ENCODE assay signal across 22 cellular contexts in the genomic region with DNA sequence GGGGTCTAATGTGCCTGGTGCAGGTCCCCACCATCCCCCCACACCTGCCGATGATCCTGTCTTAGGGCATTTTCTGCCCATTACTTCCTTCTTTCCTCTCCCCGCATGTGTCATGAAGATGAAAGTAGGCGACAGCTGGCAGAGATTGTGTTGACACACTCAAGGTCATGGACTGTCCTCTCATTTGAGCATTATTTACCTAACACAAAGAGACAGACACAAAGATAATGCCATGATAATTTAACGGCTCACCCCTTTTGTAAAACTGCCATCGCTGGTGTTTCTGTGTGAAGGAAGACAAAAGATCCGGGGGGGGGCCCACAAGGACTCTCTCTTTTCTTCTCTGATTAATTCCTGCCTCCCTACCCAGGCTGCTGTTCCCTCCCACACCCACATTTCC.
A peak's percentile ranks its signal among the peaks of the same experiment; 100 is the strongest.
DNase-seq lines count a peak whose midpoint lies in the region; ATAC-seq and TF ChIP-seq lines count a peak whose summit lies in the region.
"Had no signal": no experiment of that assay in that cellular context is flagged by ENCODE, and none has a peak within 500 bp of the region (broad histone marks: within the 10 kb centered on the region; RNA-seq: fewer than 3 reads in every experiment).

No MANE protein-coding gene starts in this region.

- H3K9me3 ChIP-seq in hepatocyte (ENCODE audit: low read depth): no peaks in the 10 kb centered on the region
- H3K9me3 ChIP-seq: Caco-2 had no signal

- DNase-seq in COLO668 (lab: John Stamatoyannopoulos, UW; ENCODE audit: unreplicated experiment) (peak; percentile 90), NCI-H187 (lab: John Stamatoyannopoulos, UW) (peak; percentile 43 to 61), NCI-H748 (lab: John Stamatoyannopoulos, UW; ENCODE audit: unreplicated experiment) (peak; percentile 96), hepatocyte (ENCODE audit: low spot score) (peak; percentile 24), iPS-NIHi11 (ENCODE audit: low spot score) (no peak)
- DNase-seq in activated T-cell treated with anti-CD3 and anti-CD28 coated beads, Interleukin-2, amount 50 U/mL, for 72 hours: no peak
- DNase-seq: activated CD4-positive, alpha-beta T cell treated with anti-CD3 and anti-CD28 coated beads, Interleukin-2, amount 10 ng/mL, durations not matched to agents 24 days and 14 days; activated effector memory CD4-positive, alpha-beta T cell treated with Interleukin-2 at 50 U/mL for 16 hours; activated naive CD8-positive, alpha-beta T cell treated with anti-CD3 and anti-CD28 coated beads, Interleukin-2, amount 50 U/mL, for 24 hours; Caco-2; head of caudate nucleus; KBM-7; left ventricle myocardium superior; NCI-H1694 treated with DMSO at 0.1 percent for 48 hours; NK-92 treated with Interleukin-12 subunit alpha and Interleukin-12 subunit beta, amount 100 ng/mL, for 24 hours; T-helper 17 cell; trophoblast cell had no signal

- TF ChIP-seq CTCF in hepatocyte (IDR thresholded peaks at IDR 0.05; ENCODE audit: poor library complexity): no peak

- ATAC-seq in GM19023 (IDR thresholded peaks at IDR 0.05; ENCODE audit: unreplicated experiment) (no peak), HG03520 (IDR thresholded peaks at IDR 0.05; ENCODE audit: unreplicated experiment) (no peak)
- no peak for ATAC-seq in activated T-cell treated with anti-CD3 and anti-CD28 coated beads, Interleukin-2, amount 50 U/mL, for 72 hours (replicated peaks in 1 of 2)
- ATAC-seq: activated naive CD8-positive, alpha-beta T cell treated with anti-CD3 and anti-CD28 coated beads, Interleukin-2, amount 50 U/mL, for 24 hours; left ventricle myocardium superior; Panc1; T-helper 17 cell had no signal

- no peaks in the 10 kb centered on the region for H3K36me3 Mint-ChIP-seq in activated T-cell treated with anti-CD3 and anti-CD28 coated beads, Interleukin-2, amount 50 U/mL, for 72 hours (ENCODE audit: insufficient read depth in 2 of 2)

- no peak overlapping the region for H3K27ac ChIP-seq in hepatocyte
- H3K27ac ChIP-seq: SJSA1 had no signal

- H3K4me1 Mint-ChIP-seq in activated T-cell treated with anti-CD3 and anti-CD28 coated beads, Interleukin-2, amount 50 U/mL, for 72 hours (ENCODE audit: low read depth): no peaks in the 10 kb centered on the region
- H3K4me1 Mint-ChIP-seq: activated CD4-positive, alpha-beta T cell treated with anti-CD3 and anti-CD28 coated beads, Interleukin-2, amount 10 ng/mL, durations not matched to agents 24 days and 14 days; activated naive CD8-positive, alpha-beta T cell treated with anti-CD3 and anti-CD28 coated beads, Interleukin-2, amount 50 U/mL, for 24 hours had no signal

- peaks cover 10% of the 10 kb centered on the region for H3K27me3 ChIP-seq in hepatocyte
- H3K27me3 ChIP-seq: SJSA1 had no signal

- no peaks in the 10 kb centered on the region for H3K9me2 ChIP-seq in hepatocyte (replicated peaks; ENCODE audit: insufficient read depth)

- no peak overlapping the region for H3K4me3 ChIP-seq in hepatocyte
- H3K4me3 ChIP-seq: SJSA1 had no signal

- H3K27me3 Mint-ChIP-seq in activated T-cell treated with anti-CD3 and anti-CD28 coated beads, Interleukin-2, amount 50 U/mL, for 72 hours (ENCODE audit: low read depth): peaks cover 7% of the 10 kb centered on the region
- H3K27me3 Mint-ChIP-seq: activated naive CD8-positive, alpha-beta T cell treated with anti-CD3 and anti-CD28 coated beads, Interleukin-2, amount 50 U/mL, for 24 hours had no signal

- no peak overlapping the region for H3K27ac Mint-ChIP-seq in activated T-cell treated with anti-CD3 and anti-CD28 coated beads, Interleukin-2, amount 50 U/mL, for 72 hours
- H3K27ac Mint-ChIP-seq: activated CD4-positive, alpha-beta T cell treated with anti-CD3 and anti-CD28 coated beads, Interleukin-2, amount 10 ng/mL, durations not matched to agents 24 days and 14 days; activated naive CD8-positive, alpha-beta T cell treated with anti-CD3 and anti-CD28 coated beads, Interleukin-2, amount 50 U/mL, for 24 hours had no signal

- no peak overlapping the region for H3K4me2 ChIP-seq in hepatocyte

- H4K20me1 ChIP-seq in hepatocyte (ENCODE audit: insufficient read depth, poor library complexity, severe bottlenecking): no peaks in the 10 kb centered on the region

- H3K4me1 ChIP-seq in hepatocyte (ENCODE audit: insufficient read depth): no peaks in the 10 kb centered on the region
- H3K4me1 ChIP-seq: Caco-2, SJSA1 had no signal

- no peaks in the 10 kb centered on the region for H3K79me2 ChIP-seq in hepatocyte

- H3K9me3 Mint-ChIP-seq in activated T-cell treated with anti-CD3 and anti-CD28 coated beads, Interleukin-2, amount 50 U/mL, for 72 hours: no peaks in the 10 kb centered on the region
- H3K9me3 Mint-ChIP-seq: activated CD4-positive, alpha-beta T cell treated with anti-CD3 and anti-CD28 coated beads, Interleukin-2, amount 10 ng/mL, durations not matched to agents 24 days and 14 days; activated naive CD8-positive, alpha-beta T cell treated with anti-CD3 and anti-CD28 coated beads, Interleukin-2, amount 50 U/mL, for 24 hours; neural crest cell had no signal

- no peaks in the 10 kb centered on the region for H3K36me3 ChIP-seq in hepatocyte (replicated peaks; ENCODE audit: insufficient read depth, low read depth)
- H3K36me3 ChIP-seq: SJSA1 had no signal

- no peak overlapping the region for H3K4me3 Mint-ChIP-seq in activated T-cell treated with anti-CD3 and anti-CD28 coated beads, Interleukin-2, amount 50 U/mL, for 72 hours
- H3K4me3 Mint-ChIP-seq: activated CD4-positive, alpha-beta T cell treated with anti-CD3 and anti-CD28 coated beads, Interleukin-2, amount 10 ng/mL, durations not matched to agents 24 days and 14 days; activated naive CD8-positive, alpha-beta T cell treated with anti-CD3 and anti-CD28 coated beads, Interleukin-2, amount 50 U/mL, for 24 hours; neural crest cell; T-helper 17 cell had no signal

- 38% methylated on average over 6 of the region's 6 CpGs for WGBS in hepatocyte (ENCODE audit: low lambda C conversion rate, missing lambda C conversion rate)

- H2AFZ ChIP-seq in hepatocyte: no peak overlapping the region

Comparison
In these comparisons a context has a peak if more than half of its experiments do, and no peak if none do; other contexts are left out.
1. DNase-seq: peak in COLO668 (single experiment), NCI-H187 (2 of 2), NCI-H748 (single experiment) and hepatocyte (single experiment); none in iPS-NIHi11 (single experiment) and activated T-cell treated with anti-CD3 and anti-CD28 coated beads, Interleukin-2, amount 50 U/mL, for 72 hours (0 of 2).